ENCODE assay signal across 7 cellular contexts in genomic region chr16:74540663-74541062, GRCh38.
DNase-seq lines count a peak whose midpoint lies in the region; ATAC-seq and TF ChIP-seq lines count a peak whose summit lies in the region.
"Not testable (repeated sequence)": the region's sequence is repeated elsewhere in the genome, so short reads cannot be mapped to it uniquely, and the experiment has no call there.

No MANE protein-coding gene starts in this region.

- TF ChIP-seq POLR2A in adrenal gland (IDR thresholded peaks at IDR 0.05), result not testable (repeated sequence)

- not testable (repeated sequence) for H3K4me1 ChIP-seq in adrenal gland (replicated peaks in 1 of 2)

- not testable (repeated sequence) for H3K9me3 ChIP-seq in adrenal gland (replicated peaks in 1 of 3)

- WGBS in adrenal gland, 4 donors, result 33 to 46% (median 40%) methylated on average over 4 to 6 of the region's 6 CpGs

- intact Hi-C loops in adrenal gland (cut with DNase I); left colon (cut with DNase I, micrococcal nuclease): not testable (repeated sequence)

- DNase-seq in G401 (ENCODE audit: low spot score) (peak; percentile 84), NCI-H1092 (lab: John Stamatoyannopoulos, UW) (peak; percentile 13), NCI-H226 (peak; percentile 16), adrenal gland (peak in 5 of 7 donors; percentile 33 to 67 (median 39)), dermis blood vessel endothelial cell (peak; percentile 7), left colon (peak; percentile 54 to 64), mucosa of gallbladder (ENCODE audit: low spot score) (peak; percentile 34)

- not testable (repeated sequence) for H3K27ac ChIP-seq in adrenal gland

- not testable (repeated sequence) for H3K36me3 ChIP-seq in adrenal gland (replicated peaks in 1 of 2)

- in situ Hi-C loops in G401 (cut with HindIII; ENCODE audit: low sequenced_read_pairs), result not testable (repeated sequence)

- H3K4me3 ChIP-seq in adrenal gland, result not testable (repeated sequence)

- not testable (repeated sequence) for H3K27me3 ChIP-seq in adrenal gland

- ATAC-seq in left colon, result peak; percentile 91

- not testable (repeated sequence) for TF ChIP-seq CTCF in adrenal gland (IDR thresholded peaks at IDR 0.05)

Comparison
In these comparisons a context has a peak if more than half of its experiments do, and no peak if none do; other contexts are left out.
1. DNase-seq: peak in every context shown above with its lines; median percentile 84 in G401; 59 in left colon; 39 in adrenal gland; 34 in mucosa of gallbladder; 16 in NCI-H226; 13 in NCI-H1092; 7 in dermis blood vessel endothelial cell.